ENCODE assay signal across 1 cellular context in genomic region chr19:4578552-4579248, GRCh38.
TF ChIP-seq lines count a peak whose summit lies in the region.

No MANE protein-coding gene starts in this region.

TF ChIP-seq in K562, 482 proteins besides CTCF, POLR2A, EP300 and RAD21 (continued from another document and continues in another):
- TF ChIP-seq CCAR2 (IDR thresholded peaks at IDR 0.05; ENCODE audit: low read depth, low read length) (no peak), ZNF639 (CRISPR knock-in tag; conservative IDR thresholded peaks at IDR 0.05 in 1 of 2, IDR thresholded peaks at IDR 0.05 in 1 of 2) (no peak), HEY1 (CRISPR knock-in tag; IDR thresholded peaks at IDR 0.05; ENCODE audit: borderline replicate concordance) (no peak), LARP7 (IDR thresholded peaks at IDR 0.05) (no peak), TGIF2 (CRISPR knock-in tag; IDR thresholded peaks at IDR 0.05) (no peak), HNRNPK (IDR thresholded peaks at IDR 0.05; ENCODE audit: low read depth, low read length, poor library complexity, severe bottlenecking) (no peak), ZNF644 (tag; IDR thresholded peaks at IDR 0.05; ENCODE audit: low read depth) (no peak), ZNF717 (CRISPR knock-in tag; IDR thresholded peaks at IDR 0.05) (no peak), CREB3L1 (IDR thresholded peaks at IDR 0.05; ENCODE audit: borderline replicate concordance, low read depth) (no peak), MTA1 (IDR thresholded peaks at IDR 0.05; ENCODE audit: borderline replicate concordance) (no peak), CXXC5 (CRISPR knock-in tag; IDR thresholded peaks at IDR 0.05) (no peak), PHTF2 (CRISPR knock-in tag; IDR thresholded peaks at IDR 0.05) (no peak), CBX3 (IDR thresholded peaks at IDR 0.05; ENCODE audit: borderline replicate concordance in 1 of 2, low read length in 2 of 2) (peak in 1 of 2 experiments; percentile 53; a peak in 1 of 3 replicates), ZBTB1 (CRISPR knock-in tag; IDR thresholded peaks at IDR 0.05; ENCODE audit: borderline replicate concordance, low read depth) (no peak), ZNF780A (CRISPR knock-in tag; IDR thresholded peaks at IDR 0.05) (no peak), PHF8 (IDR thresholded peaks at IDR 0.05; ENCODE audit: borderline replicate concordance, low read length) (no peak), DNMT1 (IDR thresholded peaks at IDR 0.05) (no peak), KDM1A (IDR thresholded peaks at IDR 0.05) (peak; percentile 92 to 96), KLF10 (CRISPR knock-in tag; IDR thresholded peaks at IDR 0.05) (no peak), ETV6 (IDR thresholded peaks at IDR 0.05; ENCODE audit: borderline replicate concordance in 1 of 2, low read depth in 2 of 2, low read length in 1 of 2) (no peak), ETV6 (CRISPR knock-in tag; IDR thresholded peaks at IDR 0.05; ENCODE audit: borderline replicate concordance) (no peak), NR2F6 (CRISPR knock-in tag; IDR thresholded peaks at IDR 0.05) (no peak), KHSRP (IDR thresholded peaks at IDR 0.05) (no peak), ZNF282 (CRISPR knock-in tag; IDR thresholded peaks at IDR 0.05) (no peak), NFXL1 (CRISPR knock-in tag; IDR thresholded peaks at IDR 0.05) (no peak), TCFL5 (CRISPR knock-in tag; conservative IDR thresholded peaks at IDR 0.05) (no peak), ATF3 (IDR thresholded peaks at IDR 0.05) (peak; percentile 58; the same call in 1 of the 2 replicates), ATF3 (CRISPR knock-in tag; conservative IDR thresholded peaks at IDR 0.05) (no peak), FOXO4 (CRISPR knock-in tag; IDR thresholded peaks at IDR 0.05) (no peak), ZNF121 (CRISPR knock-in tag; conservative IDR thresholded peaks at IDR 0.05) (0 out of 2 replicates have a peak, but pooled peaks have one; percentile 26), DIDO1 (tag; IDR thresholded peaks at IDR 0.05; ENCODE audit: low read depth) (no peak), JUN (IDR thresholded peaks at IDR 0.05; ENCODE audit: borderline replicate concordance, low read depth, low read length) (no peak), JUN (CRISPR knock-in tag; IDR thresholded peaks at IDR 0.05; ENCODE audit: borderline replicate concordance) (no peak), ZNF561 (CRISPR knock-in tag; conservative IDR thresholded peaks at IDR 0.05) (no peak), SAFB (IDR thresholded peaks at IDR 0.05; ENCODE audit: borderline replicate concordance, low read depth, low read length) (no peak), DDX20 (tag; IDR thresholded peaks at IDR 0.05; ENCODE audit: low read depth) (no peak), STAG1 (CRISPR knock-in tag; IDR thresholded peaks at IDR 0.05; ENCODE audit: borderline replicate concordance) (no peak), GABPA (tag; conservative IDR thresholded peaks at IDR 0.05; ENCODE audit: low read depth) (no peak), RFX5 (IDR thresholded peaks at IDR 0.05; ENCODE audit: low read depth, low read length) (no peak), RREB1 (CRISPR knock-in tag; IDR thresholded peaks at IDR 0.05) (no peak), TBL1XR1 (IDR thresholded peaks at IDR 0.05; ENCODE audit: low read length in 2 of 2) (no peak), SLC30A9 (CRISPR knock-in tag; IDR thresholded peaks at IDR 0.05) (no peak), NR2C2 (CRISPR knock-in tag; IDR thresholded peaks at IDR 0.05) (no peak), NR2C2 (tag; IDR thresholded peaks at IDR 0.05) (no peak), PHF20 (IDR thresholded peaks at IDR 0.05; ENCODE audit: partially characterized antibody) (peak; percentile 48), CHD7 (IDR thresholded peaks at IDR 0.05; ENCODE audit: low read depth, low read length) (no peak)
